Comparison of ENCODE assay signal across 17 cellular contexts in genomic region chr12:20383612-20384011, GRCh38. TPM values are rescaled to one million over a fixed set of nuclear protein-coding genes. Genes with fewer than 3 reads are reported as not detected.
DNase-seq lines count a peak whose midpoint lies in the region; ATAC-seq and TF ChIP-seq lines count a peak whose summit lies in the region.
"Had no signal": no experiment of that assay in that cellular context is flagged by ENCODE, and none has a peak within 500 bp of the region (broad histone marks: within the 10 kb centered on the region; RNA-seq: fewer than 3 reads in every experiment).

No MANE protein-coding gene starts in this region.

- no peak overlapping the region for H3K27ac ChIP-seq in ACC112 (ENCODE audit: low read depth, low read length)
- no peak overlapping the region for H3K27ac ChIP-seq in endodermal cell (ENCODE audit: low read depth, low read length)
- H3K27ac ChIP-seq: HL-60 had no signal

- H3K9me3 Mint-ChIP-seq in endodermal cell, result peaks cover 11% of the 10 kb centered on the region
- peaks cover 25% of the 10 kb centered on the region for H3K9me3 Mint-ChIP-seq in progenitor cell of endocrine pancreas (ENCODE audit: low read depth)
- H3K9me3 Mint-ChIP-seq in HFFc6, result no peaks in the 10 kb centered on the region
- H3K9me3 Mint-ChIP-seq: CD4-positive, alpha-beta T cell had no signal

- no peak for ATAC-seq in HG03139 (IDR thresholded peaks at IDR 0.05; ENCODE audit: unreplicated experiment)
- ATAC-seq: Panc1 had no signal

- H3K9ac ChIP-seq in endodermal cell (ENCODE audit: extremely low read depth, low read length, poor library complexity, severe bottlenecking), result no peak overlapping the region

- H3K4me3 Mint-ChIP-seq in endodermal cell, result no peak overlapping the region
- no peak overlapping the region for H3K4me3 Mint-ChIP-seq in progenitor cell of endocrine pancreas (ENCODE audit: low read depth)
- no peak overlapping the region for H3K4me3 Mint-ChIP-seq in HFFc6
- H3K4me3 Mint-ChIP-seq: CD4-positive, alpha-beta T cell; IgD-negative memory B cell had no signal

- H3K27ac Mint-ChIP-seq in endodermal cell (no peak overlapping the region), progenitor cell of endocrine pancreas (peak overlapping the region; percentile 82), HFFc6 (no peak overlapping the region)
- H3K27ac Mint-ChIP-seq: CD4-positive, alpha-beta T cell; IgD-negative memory B cell had no signal

- no peaks in the 10 kb centered on the region for H3K9me3 ChIP-seq in endodermal cell (ENCODE audit: control insufficient read depth, low read length)
- H3K9me3 ChIP-seq: BE2C, HAP-1 had no signal

- 82 to 84% methylated on average over 2 of the region's 2 CpGs for WGBS in endodermal cell (ENCODE audit: insufficient coverage in 1 of 2, insufficient read length in 1 of 2), 2 experiments

- H3K4me1 Mint-ChIP-seq in endodermal cell (peaks cover 5% of the 10 kb centered on the region), progenitor cell of endocrine pancreas (ENCODE audit: low read depth) (peaks cover 16% of the 10 kb centered on the region), HFFc6 (ENCODE audit: low read depth) (no peaks in the 10 kb centered on the region)
- H3K4me1 Mint-ChIP-seq: IgD-negative memory B cell had no signal

- H3K36me3 ChIP-seq in ACC112 (ENCODE audit: insufficient read depth, low read length), result no peaks in the 10 kb centered on the region; the same call in 1 of the 2 replicates
- no peaks in the 10 kb centered on the region for H3K36me3 ChIP-seq in endodermal cell (ENCODE audit: control insufficient read depth, insufficient read depth, low read length)
- H3K36me3 ChIP-seq: BE2C, HAP-1 had no signal

- peak overlapping the region; percentile 44 for H2AFZ ChIP-seq in ACC112 (ENCODE audit: low read length, unreplicated experiment)

- peak; percentile 64 for TF ChIP-seq CTCF in endodermal cell (conservative IDR thresholded peaks at IDR 0.05)
- no peak for TF ChIP-seq CTCF in progenitor cell of endocrine pancreas (IDR thresholded peaks at IDR 0.05; ENCODE audit: unreplicated experiment)
- TF ChIP-seq CTCF in HFFc6 (IDR thresholded peaks at IDR 0.05), result no peak

- peaks cover 17% of the 10 kb centered on the region for H3K79me2 ChIP-seq in ACC112 (ENCODE audit: control insufficient read depth, insufficient read depth, low read length, unreplicated experiment)

- H3K4me1 ChIP-seq in ACC112 (ENCODE audit: control insufficient read depth, insufficient read depth, low read length, unreplicated experiment) (peaks cover 24% of the 10 kb centered on the region), endodermal cell (ENCODE audit: control insufficient read depth, insufficient read depth, low read length) (no peaks in the 10 kb centered on the region)
- H3K4me1 ChIP-seq: BE2C, HAP-1 had no signal

- DNase-seq in M059J (ENCODE audit: low read depth) (peak; percentile 15), endodermal cell (peak; percentile 49), progenitor cell of endocrine pancreas (ENCODE audit: low spot score, unreplicated experiment) (no peak), DMS53 (lab: John Stamatoyannopoulos, UW) (no peak), HFFc6 (no peak)
- DNase-seq: BE2C; CD4-positive, alpha-beta T cell; NCI-H1417 treated with DMSO at 0.1 percent for 48 hours; NCI-H1930; NCI-H2171; NCI-H446 had no signal

- H3K36me3 Mint-ChIP-seq in endodermal cell (ENCODE audit: low read depth) (no peaks in the 10 kb centered on the region), progenitor cell of endocrine pancreas (ENCODE audit: insufficient read depth) (peaks cover 38% of the 10 kb centered on the region), HFFc6 (ENCODE audit: low read depth) (no peaks in the 10 kb centered on the region)
- H3K36me3 Mint-ChIP-seq: IgD-negative memory B cell had no signal

- H3K27me3 Mint-ChIP-seq in endodermal cell (ENCODE audit: insufficient read depth) (peaks cover 10% of the 10 kb centered on the region), progenitor cell of endocrine pancreas (no peaks in the 10 kb centered on the region), HFFc6 (ENCODE audit: insufficient read depth) (peaks cover 1% of the 10 kb centered on the region; the same call in 1 of the 2 replicates)
- H3K27me3 Mint-ChIP-seq: CD4-positive, alpha-beta T cell; IgD-negative memory B cell had no signal

- H3K27me3 ChIP-seq in ACC112 (ENCODE audit: insufficient read depth, low read length) (no peaks in the 10 kb centered on the region), endodermal cell (ENCODE audit: control insufficient read depth, insufficient read depth, low read length, poor library complexity, severe bottlenecking) (peaks cover 9% of the 10 kb centered on the region)
- H3K27me3 ChIP-seq: BE2C had no signal

- H3K4me3 ChIP-seq in ACC112 (ENCODE audit: low read depth, low read length) (peak overlapping the region; percentile 40; the same call in 1 of the 2 replicates), endodermal cell (ENCODE audit: low read length) (no peak overlapping the region)
- H3K4me3 ChIP-seq: HAP-1 had no signal

RNA-seq across cellular contexts. Expression of gene PDE3A, which starts 15.3 kb away (rescaled TPM):
- 13.5 and 18.9 TPM in 2 replicates for total RNA-seq in M059J (2014; rRNA removed; shearing (Covaris generic))
- total RNA-seq in endodermal cell (1 to 10 TPM in 1 of 2 donors, under 1 TPM in 1; 0.62 to 1.8 TPM), progenitor cell of endocrine pancreas (121 and 134 TPM in 2 replicates)
- 4.1 TPM for polyA plus RNA-seq in endodermal cell (2013, experiment 1 of 2)
- polyA plus RNA-seq in endodermal cell (2013, experiment 2 of 2), result 3.7 TPM
- total RNA-seq in HFFc6 (2021; fragmentation: NEBNext Ultra II Directional; extraction: Animal tissue kit (Norgen Biotek cat#: 25700)), result under 1 TPM in 3 of 6 experiments, not detected in 3; 0.02 to 0.07 (median 0.03) TPM
- total RNA-seq: CD4-positive, alpha-beta T cell had no signal
- polyA plus RNA-seq: IgD-negative memory B cell had no signal

Comparison
In these comparisons a context has a peak if more than half of its experiments do, and no peak if none do; other contexts are left out.
1. DNase-seq: peak in M059J (single experiment) and endodermal cell (single experiment); none in progenitor cell of endocrine pancreas (single experiment), DMS53 (single experiment) and HFFc6 (single experiment).